14 cellular contexts compared by ENCODE assay signal in genomic region chr12:109156036-109156435, GRCh38. TPM values are rescaled to one million over a fixed set of nuclear protein-coding genes. Genes with fewer than 3 reads are reported as not detected.
A peak's percentile ranks its signal among the peaks of the same experiment; 100 is the strongest.
DNase-seq lines count a peak whose midpoint lies in the region; ATAC-seq, FAIRE-seq and TF ChIP-seq lines count a peak whose summit lies in the region.
"Had no signal": no experiment of that assay in that cellular context is flagged by ENCODE, and none has a peak within 500 bp of the region (broad histone marks: within the 10 kb centered on the region; RNA-seq: fewer than 3 reads in every experiment).

No MANE protein-coding gene starts in this region.

- TF ChIP-seq POLR2A in A549 (IDR thresholded peaks at IDR 0.05; ENCODE audit: low read length), result no peak

- TF ChIP-seq CTCF in A549 (IDR thresholded peaks at IDR 0.05) (no peak), Caco-2 (IDR thresholded peaks at IDR 0.05; ENCODE audit: insufficient read depth in 1 of 2, low read depth in 1 of 2, low read length in 1 of 2, severe bottlenecking in 1 of 2, unreplicated experiment in 1 of 2) (no peak)

- no peak overlapping the region for H3K9ac ChIP-seq in muscle layer of colon (ENCODE audit: low read length)
- H3K9ac ChIP-seq: GM23248 had no signal

- no peak overlapping the region for H3K27ac ChIP-seq in A549
- peak overlapping the region; percentile 93 for H3K27ac ChIP-seq in muscle layer of colon (ENCODE audit: low read depth, low read length)
- H3K27ac ChIP-seq: GM23248 had no signal

- no TSS peak for BruUV-seq in Caco-2 (replicated peaks; lab: Mats Ljungman, UMichigan)

- TF ChIP-seq EP300 in A549 (IDR thresholded peaks at IDR 0.05), result no peak

- no peaks in the 10 kb centered on the region for H3K27me3 Mint-ChIP-seq in Caco-2 (ENCODE audit: insufficient read depth, unreplicated experiment)
- peaks cover 4% of the 10 kb centered on the region for H3K27me3 Mint-ChIP-seq in activated T-helper 2 cell treated with anti-CD3 and anti-CD28 coated beads, Interferon-gamma antibody, Interleukin-2, Interleukin-4, amounts not matched to agents 10 μg/mL and 5 μg/mL and 100 μg/mL, durations not matched to agents 14 hours and 24 hours and 36 hours (ENCODE audit: low read depth)
- H3K27me3 Mint-ChIP-seq: stimulated activated memory B cell treated with anti-CD40 and anti-IgM and Interleukin-4, amounts not matched to agents 10 μg/mL and 1 μg/mL and 100 μg/mL, for 72 hours had no signal

- H3K27me3 ChIP-seq in Caco-2 (replicated peaks; ENCODE audit: control insufficient read depth, insufficient read depth, low read length), result no peaks in the 10 kb centered on the region
- no peaks in the 10 kb centered on the region for H3K27me3 ChIP-seq in muscle layer of colon (ENCODE audit: control insufficient read depth in 1 of 2, insufficient read depth in 2 of 2, low read length in 2 of 2)

- H3K4me2 ChIP-seq in A549, result peak overlapping the region; percentile 78; the same call in 2 of the 3 replicates

- H3K9me3 Mint-ChIP-seq in Caco-2 (ENCODE audit: unreplicated experiment), result no peaks in the 10 kb centered on the region
- H3K9me3 Mint-ChIP-seq in activated T-helper 2 cell treated with anti-CD3 and anti-CD28 coated beads, Interferon-gamma antibody, Interleukin-2, Interleukin-4, amounts not matched to agents 10 μg/mL and 5 μg/mL and 100 μg/mL, durations not matched to agents 14 hours and 24 hours and 36 hours, result no peaks in the 10 kb centered on the region
- H3K9me3 Mint-ChIP-seq: activated CD4-positive, alpha-beta memory T cell treated with anti-CD3 and anti-CD28 coated beads, Interleukin-2, amount 10 ng/mL, durations not matched to agents 7 days and 5 days; stimulated activated memory B cell treated with anti-CD40 and anti-IgM and Interleukin-4, amounts not matched to agents 10 μg/mL and 1 μg/mL and 100 μg/mL, for 72 hours had no signal

- 89% methylated on average over 5 of the region's 5 CpGs for WGBS in A549 (ENCODE audit: missing lambda C conversion rate)

- ATAC-seq in A549 (no peak), left lobe of liver (no peak), HG03354 (IDR thresholded peaks at IDR 0.05; ENCODE audit: poor library complexity, severe bottlenecking, unreplicated experiment) (no peak)
- ATAC-seq: stimulated activated memory B cell treated with anti-CD40 and anti-IgM and Interleukin-4, amounts not matched to agents 10 μg/mL and 1 μg/mL and 100 μg/mL, for 72 hours had no signal

- no peak for TF ChIP-seq RAD21 in A549 (conservative IDR thresholded peaks at IDR 0.05 in 1 of 2, IDR thresholded peaks at IDR 0.05 in 1 of 2)

- FAIRE-seq in A549 (lab: Jason Lieb, UNC), result no peak

- CTCF ChIA-PET in A549 (lab: Yijun Ruan, JAX), result no interaction called here
- CTCF ChIA-PET in Caco-2 (lab: Charles Lee), result no interaction called here

- H3K27ac Mint-ChIP-seq in Caco-2 (ENCODE audit: unreplicated experiment), result no peak overlapping the region
- no peak overlapping the region for H3K27ac Mint-ChIP-seq in activated T-helper 2 cell treated with anti-CD3 and anti-CD28 coated beads, Interferon-gamma antibody, Interleukin-2, Interleukin-4, amounts not matched to agents 10 μg/mL and 5 μg/mL and 100 μg/mL, durations not matched to agents 14 hours and 24 hours and 36 hours
- H3K27ac Mint-ChIP-seq: activated CD4-positive, alpha-beta memory T cell treated with anti-CD3 and anti-CD28 coated beads, Interleukin-2, amount 10 ng/mL, durations not matched to agents 7 days and 5 days had no signal

- intact Hi-C loops in Caco-2 (cut with micrococcal nuclease; ENCODE audit: unreplicated experiment), result no loop called here
- intact Hi-C loops in activated T-helper 2 cell treated with anti-CD3 and anti-CD28 coated beads, Interferon-gamma antibody, Interleukin-2, Interleukin-4, amounts not matched to agents 10 μg/mL and 5 μg/mL and 100 μg/mL, durations not matched to agents 14 hours and 24 hours and 36 hours (cut with micrococcal nuclease), result loop anchor here (5.0 kb wide), 1 partner anchor 556 kb away; the partner anchor contains the start of gene FAM222A

- peak overlapping the region; percentile 83 for H3K4me3 Mint-ChIP-seq in Caco-2 (ENCODE audit: unreplicated experiment)
- H3K4me3 Mint-ChIP-seq in activated T-helper 2 cell treated with anti-CD3 and anti-CD28 coated beads, Interferon-gamma antibody, Interleukin-2, Interleukin-4, amounts not matched to agents 10 μg/mL and 5 μg/mL and 100 μg/mL, durations not matched to agents 14 hours and 24 hours and 36 hours (ENCODE audit: low read depth), result peak overlapping the region; percentile 82

- H3K4me3 ChIP-seq in A549 (no peak overlapping the region), Caco-2 (ENCODE audit: low read depth, low read length) (no peak overlapping the region), muscle layer of colon (ENCODE audit: low read depth in 1 of 2, low read length in 2 of 2) (peak overlapping the region; percentile 68 to 84)
- H3K4me3 ChIP-seq: GM23248 had no signal

- H3K36me3 Mint-ChIP-seq in Caco-2 (ENCODE audit: insufficient read depth, unreplicated experiment), result no peaks in the 10 kb centered on the region
- H3K36me3 Mint-ChIP-seq in activated T-helper 2 cell treated with anti-CD3 and anti-CD28 coated beads, Interferon-gamma antibody, Interleukin-2, Interleukin-4, amounts not matched to agents 10 μg/mL and 5 μg/mL and 100 μg/mL, durations not matched to agents 14 hours and 24 hours and 36 hours (ENCODE audit: low read depth), result no peaks in the 10 kb centered on the region
- H3K36me3 Mint-ChIP-seq: stimulated activated memory B cell treated with anti-CD40 and anti-IgM and Interleukin-4, amounts not matched to agents 10 μg/mL and 1 μg/mL and 100 μg/mL, for 72 hours had no signal

- POLR2A ChIA-PET in A549 (lab: Yijun Ruan, JAX) (no interaction called here), Caco-2 (lab: Charles Lee) (no interaction called here)

- H3K9me3 ChIP-seq in A549, result no peaks in the 10 kb centered on the region
- H3K9me3 ChIP-seq in Caco-2, result no peaks in the 10 kb centered on the region
- no peaks in the 10 kb centered on the region for H3K9me3 ChIP-seq in muscle layer of colon (ENCODE audit: low read length)

- no peaks in the 10 kb centered on the region for H3K4me1 Mint-ChIP-seq in Caco-2 (ENCODE audit: low read depth, unreplicated experiment)
- H3K4me1 Mint-ChIP-seq in activated T-helper 2 cell treated with anti-CD3 and anti-CD28 coated beads, Interferon-gamma antibody, Interleukin-2, Interleukin-4, amounts not matched to agents 10 μg/mL and 5 μg/mL and 100 μg/mL, durations not matched to agents 14 hours and 24 hours and 36 hours (ENCODE audit: low read depth), result peaks cover 14% of the 10 kb centered on the region

- H3K36me3 ChIP-seq in Caco-2 (ENCODE audit: control insufficient read depth, insufficient read depth, low read length), result no peaks in the 10 kb centered on the region; the same call in 1 of the 2 replicates
- no peaks in the 10 kb centered on the region for H3K36me3 ChIP-seq in muscle layer of colon (ENCODE audit: insufficient read depth, low read length)

- no peak for DNase-seq in A549 (ENCODE audit: low read depth in 1 of 2, low spot score in 1 of 2)
- no peak for DNase-seq in Caco-2
- DNase-seq in activated T-helper 2 cell treated with anti-CD3 and anti-CD28 coated beads, Interferon-gamma antibody, Interleukin-2, Interleukin-4, amounts not matched to agents 10 μg/mL and 5 μg/mL and 100 μg/mL, durations not matched to agents 14 hours and 24 hours and 36 hours (ENCODE audit: low spot score), result no peak
- DNase-seq in kidney glomerular epithelial cell (lab: John Stamatoyannopoulos, UW), result no peak
- no peak for DNase-seq in OCI-M2 (lab: John Stamatoyannopoulos, UW; ENCODE audit: unreplicated experiment)
- DNase-seq in left lobe of liver (ENCODE audit: low spot score), result no peak
- DNase-seq: activated CD4-positive, alpha-beta memory T cell treated with anti-CD3 and anti-CD28 coated beads, Interleukin-2, amount 10 ng/mL, durations not matched to agents 7 days and 5 days; activated naive CD4-positive, alpha-beta T cell treated with anti-CD3 and anti-CD28 coated beads, Interleukin-2, amount 50 U/mL, for 16 hours; DMS153; GM23248; NCI-H82 had no signal

- H3K4me1 ChIP-seq in A549 (peaks cover 6% of the 10 kb centered on the region; the same call in 2 of the 3 replicates), Caco-2 (peaks cover 4% of the 10 kb centered on the region; the same call in 1 of the 2 replicates), muscle layer of colon (ENCODE audit: insufficient read depth, low read length) (peaks cover 68% of the 10 kb centered on the region)

TF ChIP-seq in A549, 52 proteins besides CTCF, POLR2A, EP300 and RAD21:
- no peak for TF ChIP-seq ZFP36 (IDR thresholded peaks at IDR 0.05; ENCODE audit: borderline replicate concordance, partially characterized antibody)
- no peak for TF ChIP-seq MAZ (IDR thresholded peaks at IDR 0.05; ENCODE audit: borderline replicate concordance, low read depth, low read length)
TF ChIP-seq in A549: peak in this region for 0.

RNA-seq across cellular contexts. Expression of gene ACACB, which starts 39.6 kb away (rescaled TPM):
- 6.8 and 7.0 TPM in 2 replicates for polyA plus RNA-seq in A549 (2011; rRNA removed)
- polyA plus RNA-seq in A549 (2012; cell fraction: cytosol; rRNA removed), result 6.6 and 7.9 TPM in 2 replicates
- polyA plus RNA-seq in A549 (2012; cell fraction: nucleus; rRNA removed), result 17.1 and 18.9 TPM in 2 replicates
- 6.4 to 7.6 TPM (median 6.5 TPM) in 3 replicates for polyA plus RNA-seq in A549 (2017; fragmentation: RNase III; extraction: RNeasy Plus Mini Kit Qiagen cat#74134 plus additional on column Dnase treatment)
- 24.5 and 36.0 TPM in 2 replicates for polyA minus RNA-seq in A549 (2011; rRNA and poly(A)+ RNA removed)
- 24.8 and 26.2 TPM in 2 replicates for total RNA-seq in Caco-2 (2022)
- total RNA-seq in activated T-helper 2 cell treated with anti-CD3 and anti-CD28 coated beads, Interferon-gamma antibody, Interleukin-2, Interleukin-4, amounts not matched to agents 10 μg/mL and 5 μg/mL and 100 μg/mL, durations not matched to agents 14 hours and 24 hours and 36 hours, result 12.1 and 12.9 TPM in 2 replicates
- 232 TPM for total RNA-seq in left lobe of liver

RNA-seq across cellular contexts. Expression of gene UNG, which starts 58.6 kb away (rescaled TPM):
- 47.6 and 55.6 TPM in 2 replicates for polyA plus RNA-seq in A549 (2011; rRNA removed)
- polyA plus RNA-seq in A549 (2012; cell fraction: cytosol; rRNA removed), result 68.8 and 90.4 TPM in 2 replicates
- 57.0 and 72.5 TPM in 2 replicates for polyA plus RNA-seq in A549 (2012; cell fraction: nucleus; rRNA removed)
- 75.6 to 79.5 TPM (median 77.6 TPM) in 3 replicates for polyA plus RNA-seq in A549 (2017; fragmentation: RNase III; extraction: RNeasy Plus Mini Kit Qiagen cat#74134 plus additional on column Dnase treatment)
- polyA minus RNA-seq in A549 (2011; rRNA and poly(A)+ RNA removed), result 14.9 and 16.1 TPM in 2 replicates
- total RNA-seq in Caco-2 (2022), result 72.2 and 78.3 TPM in 2 replicates
- total RNA-seq in activated T-helper 2 cell treated with anti-CD3 and anti-CD28 coated beads, Interferon-gamma antibody, Interleukin-2, Interleukin-4, amounts not matched to agents 10 μg/mL and 5 μg/mL and 100 μg/mL, durations not matched to agents 14 hours and 24 hours and 36 hours, result 82.5 and 86.2 TPM in 2 replicates
- total RNA-seq in left lobe of liver, result 17.2 TPM

Comparison
In these comparisons a context has a peak if more than half of its experiments do, and no peak if none do; other contexts are left out.
1. H3K4me3 ChIP-seq: peak in muscle layer of colon (2 of 2); none in A549 (single experiment) and Caco-2 (single experiment).